Comparison of ENCODE assay signal across 8 cellular contexts in the genomic region with DNA sequence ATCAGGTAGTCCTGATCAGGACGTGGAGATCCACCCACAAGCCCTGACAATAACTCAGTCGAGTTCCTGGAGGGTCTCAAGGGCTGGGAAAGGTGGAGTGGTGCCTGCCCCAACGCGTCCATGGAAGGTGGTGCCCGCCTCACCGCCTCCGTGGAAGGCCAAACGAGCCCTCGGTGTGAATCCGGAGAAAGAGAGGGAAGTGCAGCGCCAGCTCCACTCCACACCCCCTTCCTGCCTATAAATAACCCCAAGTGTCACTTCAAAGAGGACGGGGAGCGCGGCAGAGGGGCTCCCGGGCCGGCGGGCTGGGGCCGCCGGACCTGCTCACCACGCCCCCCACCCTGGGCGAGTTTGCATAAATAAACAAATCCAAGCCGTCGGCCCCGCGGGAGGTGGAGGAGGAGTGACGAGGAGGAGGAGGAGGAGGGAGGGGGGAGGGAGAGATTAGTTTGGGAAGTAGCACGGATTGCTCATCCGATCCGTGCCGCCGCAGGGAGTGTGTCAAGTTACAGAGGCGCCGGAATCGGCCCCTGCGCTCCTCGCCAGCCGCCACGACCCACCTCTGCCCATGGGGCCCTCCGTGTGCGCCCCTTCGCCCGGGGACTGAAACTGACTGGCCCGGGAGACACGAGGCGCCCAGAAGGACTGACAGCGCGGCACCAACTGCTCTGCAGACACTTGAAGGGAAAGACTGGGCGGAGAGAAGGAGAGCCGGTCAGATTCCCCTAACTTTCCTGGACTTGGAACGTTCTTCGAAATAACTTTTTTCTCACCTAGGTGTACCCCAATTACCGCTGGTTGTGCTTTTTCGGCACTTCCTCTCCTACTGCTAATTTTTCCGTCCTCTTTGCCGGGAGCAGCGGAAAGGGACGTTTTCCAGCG. TPM values are rescaled to one million over a fixed set of nuclear protein-coding genes. Genes with fewer than 3 reads are reported as not detected.
DNase-seq lines count a peak whose midpoint lies in the region; ATAC-seq, FAIRE-seq and TF ChIP-seq lines count a peak whose summit lies in the region.

A gene (plus strand): TSS at position 473 of the 882 bp plus-strand sequence. CDS start 518 bp downstream, outside the sequence.

- 1 to 2% methylated on average over 52 to 58 of the region's 58 CpGs for WGBS in pancreas, 2 donors

- TF ChIP-seq CTCF in AG04450 (IDR thresholded peaks at IDR 0.05; ENCODE audit: low read depth, low read length) (no peak), WERI-Rb-1 (IDR thresholded peaks at IDR 0.05; ENCODE audit: low read depth, low read length) (no peak), pancreas (IDR thresholded peaks at IDR 0.05) (no peak)

- intact Hi-C loops in pancreas (cut with DNase I), result no loop called here

- H3K27me3 ChIP-seq in AG04450 (ENCODE audit: control insufficient read depth, insufficient read depth, low read length) (peaks cover 7% of the 10 kb centered on the region), WERI-Rb-1 (ENCODE audit: insufficient read depth, low read depth, severe bottlenecking) (no peaks in the 10 kb centered on the region), pancreas (peaks cover 0 to 9% (median 4%) of the 10 kb centered on the region in 4 donors)

- H3K9me3 ChIP-seq in AG04450 (ENCODE audit: control insufficient read depth, insufficient read depth, low read length) (no peaks in the 10 kb centered on the region), WERI-Rb-1 (ENCODE audit: severe bottlenecking) (no peaks in the 10 kb centered on the region), pancreas (no peaks in the 10 kb centered on the region)

- H3K27ac ChIP-seq in AG04450 (ENCODE audit: low read depth, low read length) (peak within 1 kb of the TSS; percentile 21), WERI-Rb-1 (peak within 1 kb of the TSS; percentile 79), pancreas (no peak within 1 kb of the TSS)

- H3K36me3 ChIP-seq in WERI-Rb-1 (no peaks in the 10 kb centered on the region; the same call in 1 of the 2 replicates), pancreas (no peaks in the 10 kb centered on the region)

- DNase-seq in AG04450 (ENCODE audit: low read depth, low spot score) (no peak), HEK293T (ENCODE audit: extremely low spot score) (peak; percentile 64), WERI-Rb-1 (peak; percentile 87), glomerular visceral epithelial cell (ENCODE audit: extremely low spot score) (peak; percentile 79), pancreas (peak in 4 of 6 donors; percentile 20 to 67 (median 34)), midbrain (lab: John Stamatoyannopoulos, UW) (no peak), GM19240 (ENCODE audit: insufficient read length, low spot score) (no peak)

- ATAC-seq in pancreas, result peak; percentile 27 to 52 (median 33)
- ATAC-seq in GM21515 (IDR thresholded peaks at IDR 0.05; ENCODE audit: unreplicated experiment), result no peak

- POLR2A ChIA-PET in AG04450 (lab: Yijun Ruan, JAX) (interaction anchor here (1.0 kb wide), 1 partner anchor 62 kb away, joined by 3 read pairs; no protein-coding TSS in a partner anchor), HEK293T (lab: Yijun Ruan, JAX) (no interaction called here)

- H3K4me3 ChIP-seq in AG04450 (ENCODE audit: low read depth, low read length) (peak within 1 kb of the TSS; percentile 76), WERI-Rb-1 (ENCODE audit: low read depth, low read length) (peak within 1 kb of the TSS; percentile 85), pancreas (peak within 1 kb of the TSS; percentile 26 to 46 (median 34))

- H3K4me1 ChIP-seq in pancreas, result peaks cover 4 to 10% (median 8%) of the 10 kb centered on the region in 3 donors

- CTCF ChIA-PET in AG04450 (lab: Charles Lee) (interaction anchor here (0.5 to 4.1 kb wide), 27 partner anchors 9 to 248 kb away, joined by 3 to 79 read pairs (median 4); no protein-coding TSS in a partner anchor), HEK293T (lab: Yijun Ruan, JAX) (interaction anchor here (0.6 to 3.1 kb wide), 13 partner anchors 12 to 995 kb away, joined by 3 to 33 read pairs (median 3); no protein-coding TSS in a partner anchor)

- FAIRE-seq in pancreas (lab: Jason Lieb, UNC), result no peak

TF ChIP-seq in HEK293T, 16 proteins besides CTCF, POLR2A, EP300 and RAD21:
- TF ChIP-seq L3MBTL2 (conservative IDR thresholded peaks at IDR 0.05) (peak; percentile 91), ARNT (IDR thresholded peaks at IDR 0.05) (no peak), SP1 (IDR thresholded peaks at IDR 0.05) (no peak), LEF1 (IDR thresholded peaks at IDR 0.05; ENCODE audit: borderline replicate concordance) (peak; percentile 63; the same call in 1 of the 2 replicates)
- TF ChIP-seq, protein P1, sequence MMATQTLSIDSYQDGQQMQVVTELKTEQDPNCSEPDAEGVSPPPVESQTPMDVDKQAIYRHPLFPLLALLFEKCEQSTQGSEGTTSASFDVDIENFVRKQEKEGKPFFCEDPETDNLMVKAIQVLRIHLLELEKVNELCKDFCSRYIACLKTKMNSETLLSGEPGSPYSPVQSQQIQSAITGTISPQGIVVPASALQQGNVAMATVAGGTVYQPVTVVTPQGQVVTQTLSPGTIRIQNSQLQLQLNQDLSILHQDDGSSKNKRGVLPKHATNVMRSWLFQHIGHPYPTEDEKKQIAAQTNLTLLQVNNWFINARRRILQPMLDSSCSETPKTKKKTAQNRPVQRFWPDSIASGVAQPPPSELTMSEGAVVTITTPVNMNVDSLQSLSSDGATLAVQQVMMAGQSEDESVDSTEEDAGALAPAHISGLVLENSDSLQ (IDR thresholded peaks at IDR 0.05), result peak; percentile 65

RNA-seq across cellular contexts. Expression of the gene that starts here (rescaled TPM):
- 10.9 and 13.1 TPM in 2 replicates for polyA plus RNA-seq in AG04450 (2011; rRNA removed)
- 4.8 and 5.6 TPM in 2 replicates for polyA minus RNA-seq in AG04450 (2011; rRNA and poly(A)+ RNA removed)
- total RNA-seq in pancreas, result 1 to 10 TPM in 1 of 6 donors, under 1 TPM in 5; 0.35 to 1.1 (median 0.84) TPM
- 10 to 100 TPM in 1 of 2 donors, 1 to 10 TPM in 1; 2.2 to 11.7 TPM for polyA plus RNA-seq in pancreas

Comparison
In these comparisons a context has a peak if more than half of its experiments do, and no peak if none do; other contexts are left out.
1. DNase-seq: peak in HEK293T (single experiment), WERI-Rb-1 (single experiment), glomerular visceral epithelial cell (single experiment) and pancreas (4 of 6); none in AG04450 (single experiment), midbrain (single experiment) and GM19240 (single experiment).
2. H3K27ac ChIP-seq: peak in AG04450 (single experiment) and WERI-Rb-1 (single experiment); none in pancreas (0 of 4).
3. H3K4me3 ChIP-seq: peak in every context shown above with its lines; median percentile 85 in WERI-Rb-1; 76 in AG04450; 34 in pancreas.